ENCODE assay signal across 1 cellular context in genomic region chr12:110067531-110067930, GRCh38.
TF ChIP-seq lines count a peak whose summit lies in the region.

No MANE protein-coding gene starts in this region.

TF ChIP-seq in WTC11, 78 proteins besides CTCF, POLR2A, EP300 and RAD21 (continued from another document):
- TF ChIP-seq AFF4 (CRISPR knock-in tag; IDR thresholded peaks at IDR 0.05; ENCODE audit: borderline replicate concordance): no peak
